2 cellular contexts compared by ENCODE assay signal in genomic region chr12:52667509-52667908, GRCh38.
TF ChIP-seq lines count a peak whose summit lies in the region.

No MANE protein-coding gene starts in this region.

TF ChIP-seq in HEK293, 187 proteins besides CTCF, POLR2A, EP300 and RAD21:
- TF ChIP-seq ZNF654 (tag by site-specific recombination; IDR thresholded peaks at IDR 0.05; ENCODE audit: low read depth) (peak; percentile 7; the same call in 1 of the 2 replicates), ZNF223 (tag by site-specific recombination; IDR thresholded peaks at IDR 0.05) (no peak)

TF ChIP-seq in GM12878, 131 proteins besides CTCF, POLR2A, EP300 and RAD21:
- no peak for TF ChIP-seq IRF3 (IDR thresholded peaks at IDR 0.05)
- TF ChIP-seq ZBED1 (IDR thresholded peaks at IDR 0.05; ENCODE audit: borderline replicate concordance), result no peak
- TF ChIP-seq CREM (IDR thresholded peaks at IDR 0.05; ENCODE audit: low read depth), result no peak
- TF ChIP-seq E4F1 (IDR thresholded peaks at IDR 0.05; ENCODE audit: borderline replicate concordance, partially characterized antibody), result no peak
- no peak for TF ChIP-seq BHLHE40 (IDR thresholded peaks at IDR 0.05; ENCODE audit: borderline replicate concordance in 1 of 2, low read depth in 2 of 2, low read length in 1 of 2)
